9 cellular contexts compared by ENCODE assay signal in genomic region chr16:75463417-75464129, GRCh38. TPM values are rescaled to one million over a fixed set of nuclear protein-coding genes. Genes with fewer than 3 reads are reported as not detected.
A peak's percentile ranks its signal among the peaks of the same experiment; 100 is the strongest.
DNase-seq lines count a peak whose midpoint lies in the region; ATAC-seq and TF ChIP-seq lines count a peak whose summit lies in the region.
"Not testable (repeated sequence)": the region's sequence is repeated elsewhere in the genome, so short reads cannot be mapped to it uniquely, and the experiment has no call there.
"Had no signal": no experiment of that assay in that cellular context is flagged by ENCODE, and none has a peak within 500 bp of the region (broad histone marks: within the 10 kb centered on the region; RNA-seq: fewer than 3 reads in every experiment).

No MANE protein-coding gene starts in this region.

- peak overlapping the region; percentile 71 for H3K14ac ChIP-seq in neuronal stem cell (ENCODE audit: low read length)

- peak overlapping the region; percentile 99 for H2AFZ ChIP-seq in neuronal stem cell (ENCODE audit: low read length)

- H3K4me2 ChIP-seq in neuronal stem cell (ENCODE audit: insufficient read depth, low read length, poor library complexity, severe bottlenecking), result peak overlapping the region; percentile 60

- DNase-seq in ELR (ENCODE audit: low read depth), result peak; percentile 61
- peak; percentile 15 to 64 for DNase-seq in HAP-1 (ENCODE audit: low spot score in 2 of 2)
- DNase-seq in KG1 (lab: John Stamatoyannopoulos, UW), result peak; percentile 51
- DNase-seq in SW480 (ENCODE audit: low spot score), result peak; percentile 27
- DNase-seq in astrocyte of the cerebellum (ENCODE audit: low read depth); testis: not testable (repeated sequence)
- DNase-seq in heart right ventricle, result peak; percentile 15 to 40
- peak; percentile 46 for DNase-seq in neuronal stem cell (ENCODE audit: low spot score)

- peak overlapping the region; percentile 99 for H3K23ac ChIP-seq in neuronal stem cell (ENCODE audit: low read depth, low read length, poor library complexity)

- H3K27ac ChIP-seq in heart right ventricle, result peak overlapping the region; percentile 94 to 99 (median 97)
- H3K27ac ChIP-seq in neuronal stem cell (replicated peaks; ENCODE audit: low read length), result peak overlapping the region; percentile 85
- H3K27ac ChIP-seq in testis, result peak overlapping the region; percentile 91 to 94

- not testable (repeated sequence) for H3K27me3 ChIP-seq in HAP-1 (ENCODE audit: low read depth); heart right ventricle; neuronal stem cell (ENCODE audit: control insufficient read depth in 3 of 3, insufficient read depth in 3 of 3, low read depth in 1 of 3, low read length in 3 of 3); testis

- H4K91ac ChIP-seq in neuronal stem cell (ENCODE audit: low read depth, low read length, poor library complexity), result not testable (repeated sequence)

- H2BK5ac ChIP-seq in neuronal stem cell (ENCODE audit: low read length), result peak overlapping the region; percentile 82

- peak overlapping the region; percentile 47 for H2BK120ac ChIP-seq in neuronal stem cell (ENCODE audit: low read depth, low read length)

- WGBS in heart right ventricle, 2 donors, result 2% methylated on average over 39 of the region's 39 CpGs
- WGBS in neuronal stem cell (ENCODE audit: extremely low coverage in 2 of 2, insufficient read length in 2 of 2, insufficient replicate concordance in 1 of 2), 2 donors, result no CpG with 5 or more reads among the region's 39 CpGs
- WGBS in testis, 2 donors, result 1 to 2% methylated on average over 12 to 34 of the region's 39 CpGs

- ATAC-seq in heart right ventricle, result peak in 7 of 8 donors; percentile 0 to 35 (median 11)

- peak overlapping the region; percentile 70 for H3K4me3 ChIP-seq in HAP-1
- peak overlapping the region; percentile 77 for H3K4me3 ChIP-seq in astrocyte of the cerebellum (ENCODE audit: low read depth, low read length)
- H3K4me3 ChIP-seq in heart right ventricle, result peak overlapping the region; percentile 51 to 100 (median 99)
- peak overlapping the region; percentile 92 to 95 for H3K4me3 ChIP-seq in neuronal stem cell (ENCODE audit: low read length in 2 of 2)
- peak overlapping the region; percentile 93 to 97 for H3K4me3 ChIP-seq in testis

- not testable (repeated sequence) for H2BK15ac ChIP-seq in neuronal stem cell (ENCODE audit: low read length)

- not testable (repeated sequence) for H2BK12ac ChIP-seq in neuronal stem cell (ENCODE audit: low read length)

- not testable (repeated sequence) for H4K8ac ChIP-seq in neuronal stem cell (ENCODE audit: low read depth, low read length)

- not testable (repeated sequence) for H3K36me3 ChIP-seq in HAP-1 (replicated peaks); heart right ventricle; testis (ENCODE audit: low read depth, missing control alignments)
- peaks cover 2 to 15% of the 10 kb centered on the region in 2 donors for H3K36me3 ChIP-seq in neuronal stem cell (replicated peaks in 1 of 2; ENCODE audit: control insufficient read depth in 2 of 2, insufficient read depth in 2 of 2, low read length in 2 of 2)

- intact Hi-C loops in heart right ventricle (cut with DNase I), result loop anchor here in 6 of 10 donors (1.0 to 10.0 kb wide), 5 partner anchors 53 to 269 kb away; partner anchors contain the start of gene ADAT1 (in 1 of the 6)
- intact Hi-C loops in testis (cut with DNase I; ENCODE audit: low total_unique reads), result not testable (repeated sequence)

- TF ChIP-seq POLR2A in testis (IDR thresholded peaks at IDR 0.05), result not testable (repeated sequence)

- in situ Hi-C loops in HAP-1 (cut with MboI; ENCODE audit: low sequenced_read_pairs), result not testable (repeated sequence)
- in situ Hi-C loops in astrocyte of the cerebellum (cut with HindIII; ENCODE audit: low sequenced_read_pairs), result loop anchor here (25.0 kb wide), 1 partner anchor 299 kb away; no protein-coding TSS in a partner anchor

- peak overlapping the region; percentile 37 for H2AK5ac ChIP-seq in neuronal stem cell (ENCODE audit: low read depth, low read length)

- not testable (repeated sequence) for H3K4ac ChIP-seq in neuronal stem cell (ENCODE audit: low read length)

- not testable (repeated sequence) for TF ChIP-seq CTCF in astrocyte of the cerebellum (IDR thresholded peaks at IDR 0.05; ENCODE audit: low read depth, low read length, missing control alignments); heart right ventricle (IDR thresholded peaks at IDR 0.05); testis (IDR thresholded peaks at IDR 0.05)

- peak overlapping the region; percentile 99 for H3K9ac ChIP-seq in neuronal stem cell (ENCODE audit: low read depth, low read length, poor library complexity)

- H3K9me3 ChIP-seq in HAP-1; heart right ventricle; neuronal stem cell (replicated peaks in 1 of 2; ENCODE audit: control insufficient read depth in 2 of 2, insufficient read depth in 1 of 2, low read depth in 1 of 2, low read length in 2 of 2); testis: not testable (repeated sequence)

- H3K4me1 ChIP-seq in HAP-1; neuronal stem cell (ENCODE audit: control insufficient read depth in 2 of 2, insufficient read depth in 1 of 2, low read depth in 1 of 2, low read length in 2 of 2); testis: not testable (repeated sequence)
- H3K4me1 ChIP-seq in heart right ventricle, result peaks cover 0 to 48% (median 19%) of the 10 kb centered on the region in 9 donors

- H3K18ac ChIP-seq in neuronal stem cell (ENCODE audit: low read length), result peak overlapping the region; percentile 100

- not testable (repeated sequence) for H3K79me1 ChIP-seq in neuronal stem cell (ENCODE audit: low read depth, low read length)

RNA-seq across cellular contexts. Expression of gene TMEM170A, which starts 0.9 kb away (rescaled TPM):
- 10 to 100 TPM in 4 of 10 donors, 1 to 10 TPM in 6; 7.2 to 12.5 (median 9.3) TPM for total RNA-seq in heart right ventricle
- 1 to 10 TPM; 3.8 to 6.9 TPM for polyA plus RNA-seq in heart right ventricle
- 30.7 TPM for polyA plus RNA-seq in neuronal stem cell (2013, experiment 1 of 2)
- polyA plus RNA-seq in neuronal stem cell (2013, experiment 2 of 2), result 32.3 TPM
- total RNA-seq in testis, result 10 to 100 TPM; 44.3 to 54.2 TPM
- 42.2 TPM for polyA plus RNA-seq in testis (ENCODE audit: insufficient read depth, low read depth, low replicate concordance)

RNA-seq across cellular contexts. Expression of gene CFDP1, which starts 30.3 kb away (rescaled TPM):
- total RNA-seq in heart right ventricle (10 to 100 TPM; 19.0 to 27.8 (median 24.9) TPM), testis (100 to 1,000 TPM; 111 to 133 TPM)
- polyA plus RNA-seq in heart right ventricle (10 to 100 TPM; 38.6 to 63.6 TPM), testis (ENCODE audit: insufficient read depth, low read depth, low replicate concordance) (127 TPM)
- 228 TPM for polyA plus RNA-seq in neuronal stem cell (2013, experiment 1 of 2)
- polyA plus RNA-seq in neuronal stem cell (2013, experiment 2 of 2), result 228 TPM

RNA-seq across cellular contexts. Expression of gene CHST6, which starts 31.7 kb away (rescaled TPM):
- 1 to 10 TPM in 4 of 10 donors, under 1 TPM in 6; 0.30 to 2.0 (median 0.98) TPM for total RNA-seq in heart right ventricle
- under 1 TPM; 0.22 to 0.42 TPM for polyA plus RNA-seq in heart right ventricle
- polyA plus RNA-seq in neuronal stem cell (2013, experiment 1 of 2), result 9.0 TPM
- polyA plus RNA-seq in neuronal stem cell (2013, experiment 2 of 2), result 9.3 TPM
- 1 to 10 TPM; 6.1 to 9.4 TPM for total RNA-seq in testis
- polyA plus RNA-seq in testis (ENCODE audit: insufficient read depth, low read depth, low replicate concordance), result 1.1 TPM
- total RNA-seq: T-helper 1 cell treated with Interleukin-12 subunit alpha and Interleukin-12 subunit beta and Interleukin-4 antibody, amounts not matched to agents 30 ng/mL and 1 ng/mL, for 36 hours had no signal
